In genomic region chr9:69215774-69216482, GRCh38 we compare ENCODE assay signal across 21 cellular contexts. TPM values are rescaled to one million over a fixed set of nuclear protein-coding genes. Genes with fewer than 3 reads are reported as not detected.
DNase-seq lines count a peak whose midpoint lies in the region; ATAC-seq and TF ChIP-seq lines count a peak whose summit lies in the region.
"Had no signal": no experiment of that assay in that cellular context is flagged by ENCODE, and none has a peak within 500 bp of the region (broad histone marks: within the 10 kb centered on the region; RNA-seq: fewer than 3 reads in every experiment).

No MANE protein-coding gene starts in this region.

- DNase-seq in Right ventricle myocardium inferior (ENCODE audit: missing footprints): no peak
- no peak for DNase-seq in cardiac septum (ENCODE audit: low spot score)
- DNase-seq in fibroblast of the aortic adventitia (ENCODE audit: low read depth): peak; percentile 44
- DNase-seq in left lobe of liver (ENCODE audit: low spot score): no peak
- no peak for DNase-seq in mucosa of gallbladder (ENCODE audit: low spot score)
- DNase-seq in EL: no peak
- DNase-seq in NCI-H748 (lab: John Stamatoyannopoulos, UW; ENCODE audit: unreplicated experiment): no peak
- DNase-seq: 8988T; activated CD4-positive, alpha-beta T cell treated with anti-CD3 and anti-CD28 coated beads for 48 hours; activated CD8-positive, alpha-beta memory T cell treated with anti-CD3 and anti-CD28 coated beads, Interleukin-2, amount 50 U/mL, for 4 hours; activated gamma-delta T cell; amygdala; BE2C; NCI-H1105; NCI-H2107; NCI-H526 treated with DMSO at 0.1 percent for 48 hours; PC-9; stimulated activated CD8-positive, alpha-beta memory T cell treated with anti-CD3 and anti-CD28 coated beads, Interleukin-4, amount 100 ng/mL, for 48 hours; T-helper 9 cell had no signal

- no peak for TF ChIP-seq CTCF in fibroblast of the aortic adventitia (IDR thresholded peaks at IDR 0.05; ENCODE audit: insufficient read depth, low read length)

- no peak overlapping the region for H3K4me3 ChIP-seq in fibroblast of the aortic adventitia (ENCODE audit: low read depth, low read length)
- H3K4me3 ChIP-seq: PC-9, SK-N-MC had no signal

- ATAC-seq in Right ventricle myocardium inferior (peak; percentile 79), left lobe of liver (peak; percentile 42), GM18909 (IDR thresholded peaks at IDR 0.05; ENCODE audit: poor library complexity, unreplicated experiment) (no peak)

- intact Hi-C loops in Right ventricle myocardium inferior (cut with DNase I) (loop anchor here (5.0 kb wide), 2 partner anchors 111 to 176 kb away; partner anchors contain the start of gene ENTREP1), cardiac septum (cut with DNase I) (loop anchor here (5.0 kb wide), 3 partner anchors 91 to 176 kb away; no protein-coding TSS in a partner anchor)

RNA-seq across cellular contexts. Expression of gene TJP2, which starts 41.9 kb away (rescaled TPM):
- 110 TPM for total RNA-seq in Right ventricle myocardium inferior
- 67.0 TPM for total RNA-seq in cardiac septum
- 61.7 and 105 TPM in 2 replicates for total RNA-seq in fibroblast of the aortic adventitia (ENCODE audit: low replicate concordance)
- 81.2 TPM for total RNA-seq in left lobe of liver
- total RNA-seq in mucosa of gallbladder: 116 TPM
